ENCODE assay signal across 10 cellular contexts in genomic region chr4:25908491-25908901, GRCh38. TPM values are rescaled to one million over a fixed set of nuclear protein-coding genes. Genes with fewer than 3 reads are reported as not detected.
DNase-seq lines count a peak whose midpoint lies in the region; ATAC-seq and TF ChIP-seq lines count a peak whose summit lies in the region.
"Had no signal": no experiment of that assay in that cellular context is flagged by ENCODE, and none has a peak within 500 bp of the region (broad histone marks: within the 10 kb centered on the region; RNA-seq: fewer than 3 reads in every experiment).

No MANE protein-coding gene starts in this region.

- no peak for TF ChIP-seq CTCF in chondrocyte (IDR thresholded peaks at IDR 0.05)

- H3K9me3 Mint-ChIP-seq in chondrocyte (ENCODE audit: low read depth), result no peaks in the 10 kb centered on the region

- ATAC-seq in HG02763 (IDR thresholded peaks at IDR 0.05; ENCODE audit: unreplicated experiment) (no peak), HG03175 (IDR thresholded peaks at IDR 0.05; ENCODE audit: unreplicated experiment) (no peak)
- ATAC-seq: activated CD8-positive, alpha-beta memory T cell treated with anti-CD3 and anti-CD28 coated beads, Interleukin-2, amount 10 ng/mL, durations not matched to agents 7 days and 5 days had no signal

- no peaks in the 10 kb centered on the region for H3K27me3 Mint-ChIP-seq in chondrocyte (ENCODE audit: low read depth)
- H3K27me3 Mint-ChIP-seq: activated CD8-positive, alpha-beta memory T cell treated with anti-CD3 and anti-CD28 coated beads, Interleukin-2, amount 10 ng/mL, durations not matched to agents 7 days and 5 days had no signal

- H3K36me3 Mint-ChIP-seq in chondrocyte (ENCODE audit: low read depth), result no peaks in the 10 kb centered on the region

- peaks cover 17% of the 10 kb centered on the region for H3K4me1 Mint-ChIP-seq in chondrocyte (ENCODE audit: low read depth)

- peak; percentile 86 for DNase-seq in DMS53 (lab: John Stamatoyannopoulos, UW)
- peak; percentile 21 for DNase-seq in MV-4-11 (lab: John Stamatoyannopoulos, UW)
- DNase-seq in chondrocyte (ENCODE audit: low spot score), result no peak
- peak; percentile 91 for DNase-seq in myocyte (ENCODE audit: low read depth)
- DNase-seq in NCI-H510A (lab: John Stamatoyannopoulos, UW), result no peak
- no peak for DNase-seq in T-helper 1 cell
- DNase-seq: activated CD8-positive, alpha-beta memory T cell treated with anti-CD3 and anti-CD28 coated beads, Interleukin-2, amount 10 ng/mL, durations not matched to agents 7 days and 5 days; cerebellar nuclear complex had no signal

- H3K4me3 Mint-ChIP-seq in chondrocyte (ENCODE audit: unreplicated experiment), result peak overlapping the region; percentile 14
- H3K4me3 Mint-ChIP-seq: activated CD8-positive, alpha-beta memory T cell treated with anti-CD3 and anti-CD28 coated beads, Interleukin-2, amount 10 ng/mL, durations not matched to agents 7 days and 5 days had no signal

- peak overlapping the region; percentile 86 for H3K27ac Mint-ChIP-seq in chondrocyte (ENCODE audit: unreplicated experiment)
- H3K27ac Mint-ChIP-seq: activated CD8-positive, alpha-beta memory T cell treated with anti-CD3 and anti-CD28 coated beads, Interleukin-2, amount 10 ng/mL, durations not matched to agents 7 days and 5 days had no signal

RNA-seq across cellular contexts. Expression of gene SMIM20, which starts 5.5 kb away (rescaled TPM):
- total RNA-seq in chondrocyte (18.4 to 23.1 TPM (median 19.7 TPM) in 3 replicates), myocyte (31.7 and 49.7 TPM in 2 replicates)
- polyA plus RNA-seq in myocyte (2012), result 40.4 TPM

RNA-seq across cellular contexts. Expression of gene SEL1L3, which starts 45.7 kb away (rescaled TPM):
- total RNA-seq in chondrocyte (30.3 to 33.5 TPM (median 31.1 TPM) in 3 replicates), myocyte (6.8 and 7.9 TPM in 2 replicates)
- polyA plus RNA-seq in myocyte (2012), result 25.7 TPM

Comparison
In these comparisons a context has a peak if more than half of its experiments do, and no peak if none do; other contexts are left out.
1. DNase-seq: peak in DMS53 (single experiment), MV-4-11 (single experiment) and myocyte (single experiment); none in chondrocyte (single experiment), NCI-H510A (single experiment) and T-helper 1 cell (0 of 5).